Comparison of ENCODE assay signal across 17 cellular contexts in the genomic region with DNA sequence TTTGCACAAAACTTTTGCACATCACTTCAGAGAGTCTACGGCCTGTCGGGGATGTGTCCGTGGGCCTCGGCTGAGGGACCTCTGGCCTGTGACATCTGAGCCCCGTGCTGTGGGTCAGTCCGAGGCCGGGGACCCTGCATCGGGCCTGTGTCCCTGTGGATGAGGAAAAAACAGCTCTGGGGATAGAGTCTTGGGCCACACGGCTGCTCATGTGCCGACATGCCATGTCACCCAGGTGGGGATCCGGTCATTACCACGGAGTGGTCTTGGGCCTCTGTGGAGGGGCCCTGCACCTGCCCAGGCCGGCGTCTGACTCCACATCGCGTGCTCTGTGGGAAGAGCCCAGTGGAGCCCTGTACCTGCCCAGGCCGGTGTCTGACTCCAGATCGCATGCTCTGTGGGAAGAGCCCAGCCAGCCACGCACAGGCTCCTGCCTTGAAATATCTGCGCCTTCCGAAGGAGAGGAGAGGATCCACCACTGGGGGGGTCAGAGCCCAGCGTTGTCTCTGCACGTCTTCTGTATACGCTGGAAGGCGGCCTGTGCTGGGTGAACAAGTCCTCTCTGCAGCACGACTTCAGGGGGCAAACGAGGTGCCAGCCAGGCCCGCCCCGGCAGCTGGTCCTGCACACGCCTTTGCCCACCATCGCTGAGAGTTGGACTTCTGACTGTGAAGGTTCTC. TPM values are rescaled to one million over a fixed set of nuclear protein-coding genes. Genes with fewer than 3 reads are reported as not detected.
"Had no signal": no experiment of that assay in that cellular context is flagged by ENCODE, and none has a peak within 500 bp of the region (broad histone marks: within the 10 kb centered on the region; RNA-seq: fewer than 3 reads in every experiment).

No MANE protein-coding gene starts in this region.

- DNase-seq: activated CD4-positive, alpha-beta T cell treated with anti-CD3 and anti-CD28 coated beads for 1 hour; activated CD8-positive, alpha-beta memory T cell treated with anti-CD3 and anti-CD28 coated beads for 24 hours; activated gamma-delta T cell treated with Interleukin-2 at 50 U/mL for 16 hours; activated T-cell treated with anti-CD3 and anti-CD28 coated beads, Interleukin-2, amount 50 U/mL, for 72 hours; heart right ventricle; lower lobe of right lung; nephron progenitor cell; stimulated activated CD4-positive, alpha-beta T cell treated with anti-CD3 and anti-CD28 coated beads, Interleukin-15, amount 100 ng/mL, for 24 hours; stimulated activated CD4-positive, alpha-beta T cell treated with anti-CD3 and anti-CD28 coated beads, Interleukin-4, amount 100 ng/mL, for 1 hour; T-helper 17 cell had no signal

- H3K4me3 ChIP-seq: cardiac muscle cell, heart right ventricle, lower lobe of right lung, skin epidermis, thoracic aorta had no signal

- H3K27me3 ChIP-seq: cardiac muscle cell had no signal

- H3K4me1 ChIP-seq: heart right ventricle, lower lobe of right lung had no signal

- H3K9me3 ChIP-seq: thoracic aorta had no signal

- ATAC-seq: activated T-cell treated with anti-CD3 and anti-CD28 coated beads, Interleukin-2, amount 50 U/mL, for 72 hours; lower lobe of right lung; T-helper 17 cell had no signal

- H3K27ac ChIP-seq: cardiac muscle cell, heart right ventricle, lower lobe of right lung, skin epidermis, thoracic aorta, VCaP had no signal

- H3K36me3 ChIP-seq: cardiac muscle cell, heart right ventricle, lower lobe of right lung, thoracic aorta had no signal

- FAIRE-seq: endometrium, urothelium cell line had no signal

RNA-seq across cellular contexts. Expression of gene IRX4, which starts 27.5 kb away (rescaled TPM):
- total RNA-seq: activated T-cell treated with anti-CD3 and anti-CD28 coated beads, Interleukin-2, amount 50 U/mL, for 72 hours; lower lobe of right lung; omental fat pad; T-helper 17 cell; thoracic aorta had no signal
